Comparison of ENCODE assay signal across 13 cellular contexts in genomic region chr2:217636578-217637267, GRCh38.
"Had no signal": no experiment of that assay in that cellular context is flagged by ENCODE, and none has a peak within 500 bp of the region (broad histone marks: within the 10 kb centered on the region; RNA-seq: fewer than 3 reads in every experiment).

No MANE protein-coding gene starts in this region.

- DNase-seq: activated naive CD4-positive, alpha-beta T cell treated with anti-CD3 and anti-CD28 coated beads, Interleukin-2, amount 50 U/mL, for 16 hours; adrenal gland; cortex of kidney; effector CD8-positive, alpha-beta T cell; hypothalamus; kidney glomerular epithelial cell; naive thymus-derived CD8-positive, alpha-beta T cell; ovary; stimulated activated CD4-positive, alpha-beta T cell treated with anti-CD3 and anti-CD28 coated beads, Interleukin-2, amount 100 ng/mL, for 48 hours; T-helper 2 cell had no signal

- H3K4me1 Mint-ChIP-seq: central memory CD8-positive, alpha-beta T cell had no signal

- H3K27ac ChIP-seq: adrenal gland, ovary had no signal

- H3K4me3 Mint-ChIP-seq: central memory CD8-positive, alpha-beta T cell; naive thymus-derived CD8-positive, alpha-beta T cell; stimulated activated naive CD8-positive, alpha-beta T cell treated with anti-CD3 and anti-CD28 coated beads, Interleukin-15, Interleukin-2, amounts not matched to agents 100 ng/mL and 50 ng/mL, for 24 hours had no signal

- H3K36me3 ChIP-seq: adrenal gland, ovary had no signal

- ATAC-seq: activated CD4-positive, CD25-positive, alpha-beta regulatory T cell treated with anti-CD3 and anti-CD28 coated beads, Interleukin-2, amount 50 U/mL, for 24 hours; naive thymus-derived CD8-positive, alpha-beta T cell had no signal

- H3K27ac Mint-ChIP-seq: naive thymus-derived CD8-positive, alpha-beta T cell; stimulated activated naive CD8-positive, alpha-beta T cell treated with anti-CD3 and anti-CD28 coated beads, Interleukin-15, Interleukin-2, amounts not matched to agents 100 ng/mL and 50 ng/mL, for 24 hours had no signal

- H3K9me3 Mint-ChIP-seq: central memory CD8-positive, alpha-beta T cell; naive thymus-derived CD8-positive, alpha-beta T cell; stimulated activated naive CD8-positive, alpha-beta T cell treated with anti-CD3 and anti-CD28 coated beads, Interleukin-15, Interleukin-2, amounts not matched to agents 100 ng/mL and 50 ng/mL, for 24 hours had no signal

- H3K9me3 ChIP-seq: adrenal gland, ovary had no signal

- H3K27me3 Mint-ChIP-seq: central memory CD8-positive, alpha-beta T cell had no signal

- H3K4me3 ChIP-seq: adrenal gland, ovary had no signal

- H3K4me1 ChIP-seq: adrenal gland had no signal

- H3K27me3 ChIP-seq: adrenal gland, ovary had no signal
